2 cellular contexts compared by ENCODE assay signal in the genomic region with DNA sequence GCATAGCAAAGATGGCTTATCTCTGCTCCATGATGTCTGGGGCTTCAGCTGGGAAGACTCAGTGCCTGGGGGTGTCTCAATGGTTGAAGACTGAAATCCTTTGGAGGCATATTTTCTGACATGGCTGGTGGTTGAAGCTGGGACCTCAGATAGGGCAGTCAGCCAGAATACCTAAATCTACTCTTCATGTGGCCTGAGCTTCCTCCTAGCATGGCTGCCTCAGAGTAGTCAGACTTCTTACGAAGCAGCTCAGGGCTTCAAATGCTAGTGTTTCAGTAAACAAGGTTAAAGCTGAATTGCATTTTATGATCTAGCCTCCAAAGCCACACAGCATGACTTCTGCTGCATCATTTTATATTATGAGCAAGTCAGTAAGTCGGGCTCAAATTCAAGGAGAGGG.
TF ChIP-seq lines count a peak whose summit lies in the region.

No MANE protein-coding gene starts in this region.

TF ChIP-seq in SK-N-SH treated with all-trans-retinoic acid at 6 μM for 48 hours, 23 proteins besides CTCF, POLR2A, EP300 and RAD21 (continued from another document):
- TF ChIP-seq TSHZ2 (CRISPR knock-in tag; IDR thresholded peaks at IDR 0.05) (no peak), ZNF8 (CRISPR knock-in tag; IDR thresholded peaks at IDR 0.05) (no peak)

TF ChIP-seq in SK-N-SH, 30 proteins besides CTCF, POLR2A, EP300 and RAD21 (continued from another document):
- TF ChIP-seq, protein P1, sequence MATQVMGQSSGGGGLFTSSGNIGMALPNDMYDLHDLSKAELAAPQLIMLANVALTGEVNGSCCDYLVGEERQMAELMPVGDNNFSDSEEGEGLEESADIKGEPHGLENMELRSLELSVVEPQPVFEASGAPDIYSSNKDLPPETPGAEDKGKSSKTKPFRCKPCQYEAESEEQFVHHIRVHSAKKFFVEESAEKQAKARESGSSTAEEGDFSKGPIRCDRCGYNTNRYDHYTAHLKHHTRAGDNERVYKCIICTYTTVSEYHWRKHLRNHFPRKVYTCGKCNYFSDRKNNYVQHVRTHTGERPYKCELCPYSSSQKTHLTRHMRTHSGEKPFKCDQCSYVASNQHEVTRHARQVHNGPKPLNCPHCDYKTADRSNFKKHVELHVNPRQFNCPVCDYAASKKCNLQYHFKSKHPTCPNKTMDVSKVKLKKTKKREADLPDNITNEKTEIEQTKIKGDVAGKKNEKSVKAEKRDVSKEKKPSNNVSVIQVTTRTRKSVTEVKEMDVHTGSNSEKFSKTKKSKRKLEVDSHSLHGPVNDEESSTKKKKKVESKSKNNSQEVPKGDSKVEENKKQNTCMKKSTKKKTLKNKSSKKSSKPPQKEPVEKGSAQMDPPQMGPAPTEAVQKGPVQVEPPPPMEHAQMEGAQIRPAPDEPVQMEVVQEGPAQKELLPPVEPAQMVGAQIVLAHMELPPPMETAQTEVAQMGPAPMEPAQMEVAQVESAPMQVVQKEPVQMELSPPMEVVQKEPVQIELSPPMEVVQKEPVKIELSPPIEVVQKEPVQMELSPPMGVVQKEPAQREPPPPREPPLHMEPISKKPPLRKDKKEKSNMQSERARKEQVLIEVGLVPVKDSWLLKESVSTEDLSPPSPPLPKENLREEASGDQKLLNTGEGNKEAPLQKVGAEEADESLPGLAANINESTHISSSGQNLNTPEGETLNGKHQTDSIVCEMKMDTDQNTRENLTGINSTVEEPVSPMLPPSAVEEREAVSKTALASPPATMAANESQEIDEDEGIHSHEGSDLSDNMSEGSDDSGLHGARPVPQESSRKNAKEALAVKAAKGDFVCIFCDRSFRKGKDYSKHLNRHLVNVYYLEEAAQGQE (IDR thresholded peaks at IDR 0.05; ENCODE audit: low read depth, low read length), result no peak
- no peak for TF ChIP-seq SIN3A (IDR thresholded peaks at IDR 0.05; ENCODE audit: borderline replicate concordance, low read depth, low read length)
- no peak for TF ChIP-seq GATA2 (CRISPR knock-in tag; IDR thresholded peaks at IDR 0.05)
- no peak for TF ChIP-seq MXI1 (IDR thresholded peaks at IDR 0.05; ENCODE audit: low read depth, low read length)
